In the genomic region with DNA sequence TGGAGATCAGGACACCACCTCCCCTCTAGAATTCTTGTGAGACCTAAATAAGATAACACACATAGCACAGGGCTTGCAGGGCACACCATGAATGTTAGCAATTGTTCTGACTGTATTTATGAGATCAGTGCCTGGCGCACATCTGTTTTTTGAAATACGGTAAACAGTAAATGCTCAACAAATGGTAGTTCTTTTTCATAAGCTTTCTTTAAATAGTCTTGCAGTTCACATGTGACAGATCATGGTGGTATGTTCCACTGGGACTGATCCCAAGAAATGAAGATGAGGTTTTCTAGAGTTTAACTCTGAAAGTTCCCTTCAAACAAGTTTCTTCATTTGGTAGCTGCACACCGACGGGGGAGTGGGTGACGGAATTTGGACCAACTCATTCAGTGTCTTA, we compare ENCODE assay signal across 33 cellular contexts. TPM values are rescaled to one million over a fixed set of nuclear protein-coding genes. Genes with fewer than 3 reads are reported as not detected.
"Had no signal": no experiment of that assay in that cellular context is flagged by ENCODE, and none has a peak within 500 bp of the region (broad histone marks: within the 10 kb centered on the region; RNA-seq: fewer than 3 reads in every experiment).

No MANE protein-coding gene starts in this region.

- H3K4me1 Mint-ChIP-seq: activated CD4-positive, alpha-beta memory T cell treated with anti-CD3 and anti-CD28 coated beads, Interleukin-2, amount 10 ng/mL, durations not matched to agents 7 days and 5 days; activated CD4-positive, alpha-beta T cell treated with anti-CD3 and anti-CD28 coated beads, Interleukin-2, amount 10 ng/mL, durations not matched to agents 7 days and 5 days; WTC11 had no signal

- H3K36me3 Mint-ChIP-seq: activated naive CD8-positive, alpha-beta T cell; WTC11 had no signal

- H3K4me3 ChIP-seq: adrenal gland, breast epithelium, cardiac muscle cell, colonic mucosa, esophagus squamous epithelium, gastroesophageal sphincter, heart right ventricle had no signal

- H3K9me3 Mint-ChIP-seq: activated CD4-positive, alpha-beta memory T cell treated with anti-CD3 and anti-CD28 coated beads, Interleukin-2, amount 10 ng/mL, durations not matched to agents 7 days and 5 days; activated CD4-positive, alpha-beta T cell treated with anti-CD3 and anti-CD28 coated beads, Interleukin-2, amount 10 ng/mL, durations not matched to agents 7 days and 5 days; activated T-helper 17 cell treated with anti-CD3 and anti-CD28 coated beads, Interleukin-2, amount 50 U/mL, for 72 hours had no signal

- H3K9me3 ChIP-seq: adrenal gland, breast epithelium, colonic mucosa, esophagus squamous epithelium, gastroesophageal sphincter, heart right ventricle had no signal

- DNase-seq: activated CD4-positive, alpha-beta memory T cell treated with anti-CD3 and anti-CD28 coated beads, Interleukin-2, amount 10 ng/mL, durations not matched to agents 7 days and 5 days; activated CD4-positive, alpha-beta T cell treated with anti-CD3 and anti-CD28 coated beads for 1 hour; activated CD4-positive, alpha-beta T cell treated with anti-CD3 and anti-CD28 coated beads for 4 hours; activated CD4-positive, alpha-beta T cell treated with anti-CD3 and anti-CD28 coated beads, Interleukin-2, amount 10 ng/mL, durations not matched to agents 7 days and 5 days; activated CD4-positive, alpha-beta T cell treated with anti-CD3 and anti-CD28 coated beads, Interleukin-2, amount 50 U/mL, for 4 hours; activated effector memory CD4-positive, alpha-beta T cell treated with Interleukin-2 at 50 U/mL for 16 hours; activated gamma-delta T cell treated with Interleukin-2 at 50 U/mL for 16 hours; activated naive CD4-positive, alpha-beta T cell treated with anti-CD3 and anti-CD28 coated beads, Interleukin-2, amount 50 U/mL, for 16 hours; activated naive CD4-positive, alpha-beta T cell treated with Interleukin-2 at 50 U/mL for 16 hours; activated T-cell treated with anti-CD3 and anti-CD28 coated beads, Interleukin-2, amount 50 U/mL, for 4 hours; adrenal gland; amygdala; aorta; central memory CD4-positive, alpha-beta T cell; cerebellar nuclear complex; colonic mucosa; effector CD8-positive, alpha-beta T cell; esophagus squamous epithelium; foreskin melanocyte; heart right ventricle; T-helper 2 cell had no signal

- H3K36me3 ChIP-seq: adrenal gland, breast epithelium, cardiac muscle cell, colonic mucosa, esophagus squamous epithelium, gastroesophageal sphincter had no signal

- H3K27me3 ChIP-seq: adrenal gland, breast epithelium, cardiac muscle cell, colonic mucosa, esophagus squamous epithelium, gastroesophageal sphincter, heart right ventricle had no signal

- H3K4me1 ChIP-seq: adrenal gland, breast epithelium, colonic mucosa, esophagus squamous epithelium, gastroesophageal sphincter had no signal

- H3K27ac Mint-ChIP-seq: activated CD4-positive, alpha-beta memory T cell treated with anti-CD3 and anti-CD28 coated beads, Interleukin-2, amount 10 ng/mL, durations not matched to agents 7 days and 5 days; activated CD4-positive, alpha-beta T cell treated with anti-CD3 and anti-CD28 coated beads, Interleukin-2, amount 10 ng/mL, durations not matched to agents 7 days and 5 days; activated naive CD8-positive, alpha-beta T cell; activated T-helper 17 cell treated with anti-CD3 and anti-CD28 coated beads, Interleukin-2, amount 50 U/mL, for 72 hours; brain; WTC11 had no signal

- H3K27ac ChIP-seq: adrenal gland, breast epithelium, cardiac muscle cell, colonic mucosa, epithelial cell of prostate, esophagus squamous epithelium, gastroesophageal sphincter, heart right ventricle, VCaP had no signal

- H3K4me3 Mint-ChIP-seq: activated CD4-positive, alpha-beta memory T cell treated with anti-CD3 and anti-CD28 coated beads, Interleukin-2, amount 10 ng/mL, durations not matched to agents 7 days and 5 days; activated CD4-positive, alpha-beta T cell treated with anti-CD3 and anti-CD28 coated beads, Interleukin-2, amount 10 ng/mL, durations not matched to agents 7 days and 5 days; activated naive CD8-positive, alpha-beta T cell; activated T-cell treated with anti-CD3 and anti-CD28 coated beads, Interleukin-2, amount 50 U/mL, for 4 hours; activated T-helper 17 cell treated with anti-CD3 and anti-CD28 coated beads, Interleukin-2, amount 50 U/mL, for 72 hours; brain; WTC11 had no signal

- FAIRE-seq: endometrium, endothelial cell of umbilical vein had no signal

RNA-seq across cellular contexts. Expression of a gene that starts 34.8 kb away (rescaled TPM):
- total RNA-seq: activated CD4-positive, alpha-beta memory T cell treated with anti-CD3 and anti-CD28 coated beads, Interleukin-2, amount 10 ng/mL, durations not matched to agents 7 days and 5 days; activated CD4-positive, alpha-beta T cell treated with anti-CD3 and anti-CD28 coated beads, Interleukin-2, amount 10 ng/mL, durations not matched to agents 7 days and 5 days; T-helper 1 cell treated with Interleukin-12 subunit alpha and Interleukin-12 subunit beta and Interleukin-4 antibody, amounts not matched to agents 30 ng/mL and 1 ng/mL, for 36 hours had no signal
